Comparison of ENCODE assay signal across 11 cellular contexts in genomic region chr2:240992572-240993291, GRCh38. TPM values are rescaled to one million over a fixed set of nuclear protein-coding genes. Genes with fewer than 3 reads are reported as not detected.
DNase-seq lines count a peak whose midpoint lies in the region; ATAC-seq, FAIRE-seq and TF ChIP-seq lines count a peak whose summit lies in the region.
"Had no signal": no experiment of that assay in that cellular context is flagged by ENCODE, and none has a peak within 500 bp of the region (broad histone marks: within the 10 kb centered on the region; RNA-seq: fewer than 3 reads in every experiment).

No MANE protein-coding gene starts in this region.

- TF ChIP-seq CTCF in endothelial cell of umbilical vein (IDR thresholded peaks at IDR 0.05; ENCODE audit: extremely low read depth in 1 of 2, insufficient read depth in 1 of 2, low read depth in 1 of 2, low read length in 2 of 2) = no peak

- intact Hi-C loops in cardiac septum (cut with DNase I) = loop anchor here (5.0 kb wide), 1 partner anchor 140 kb away; no protein-coding TSS in a partner anchor
- intact Hi-C loops in Right ventricle myocardium superior (cut with DNase I) = no loop called here
- intact Hi-C loops in endothelial cell of umbilical vein (cut with micrococcal nuclease) = loop anchor here (1.0 to 10.0 kb wide), 3 partner anchors 78 to 428 kb away; partner anchors contain the start of genes DUSP28 and RNPEPL1
- intact Hi-C loops in posterior cingulate gyrus (cut with DNase I) = no loop called here

- dilution Hi-C loops in endothelial cell of umbilical vein (cut with MboI; ENCODE audit: extremely low pct_ligation_motif_present, low sequenced_read_pairs) = no loop called here

- BruUV-seq in endothelial cell of umbilical vein (replicated peaks; lab: Mats Ljungman, UMichigan) = no TSS peak

- POLR2A ChIA-PET in endothelial cell of umbilical vein (lab: Charles Lee) = no interaction called here

- no peak for FAIRE-seq in endothelial cell of umbilical vein (lab: Jason Lieb, UNC)
- FAIRE-seq: keratinocyte had no signal

- no peak overlapping the region for H3K4me3 ChIP-seq in endothelial cell of umbilical vein (replicated peaks in 1 of 3; ENCODE audit: insufficient read depth in 1 of 3, low read depth in 1 of 3, low read length in 3 of 3)
- H3K4me3 ChIP-seq: cardiac muscle cell, GM23338 had no signal

- H3K79me2 ChIP-seq in endothelial cell of umbilical vein (ENCODE audit: control insufficient read depth, insufficient read depth, low read length) = no peaks in the 10 kb centered on the region

- CTCF ChIA-PET in endothelial cell of umbilical vein (lab: Charles Lee) = no interaction called here

- peak overlapping the region; percentile 68 for H3K27ac ChIP-seq in endothelial cell of umbilical vein (ENCODE audit: insufficient read depth, low read depth, low read length)
- H3K27ac ChIP-seq: cardiac muscle cell had no signal

- no peaks in the 10 kb centered on the region for H3K9me1 ChIP-seq in endothelial cell of umbilical vein (replicated peaks; ENCODE audit: control insufficient read depth, extremely low read depth, insufficient read depth, low read length)

- H3K36me3 ChIP-seq in endothelial cell of umbilical vein (ENCODE audit: control insufficient read depth in 2 of 2, extremely low read depth in 1 of 2, insufficient read depth in 2 of 2, low read length in 2 of 2) = no peaks in the 10 kb centered on the region
- H3K36me3 ChIP-seq: cardiac muscle cell had no signal

- H3K9ac ChIP-seq in endothelial cell of umbilical vein (replicated peaks; ENCODE audit: extremely low read depth, insufficient read depth, low read length) = no peak overlapping the region

- H4K20me1 ChIP-seq in endothelial cell of umbilical vein (replicated peaks; ENCODE audit: control insufficient read depth, extremely low read depth, insufficient read depth, low read length) = no peaks in the 10 kb centered on the region

- H3K4me1 ChIP-seq in endothelial cell of umbilical vein (ENCODE audit: control insufficient read depth, extremely low read depth, insufficient read depth, low read length) = peaks cover 25% of the 10 kb centered on the region

- DNase-seq in cardiac septum (ENCODE audit: low spot score) (peak; percentile 63), Right ventricle myocardium superior (no peak), endothelial cell of umbilical vein (ENCODE audit: low read depth, low spot score) (no peak), posterior cingulate gyrus (peak in 7 of 10 donors; percentile 20 to 91 (median 63)), cerebellar cortex (ENCODE audit: low spot score) (no peak), DMS153 (lab: John Stamatoyannopoulos, UW) (no peak)

- peak overlapping the region; percentile 75 for H2AFZ ChIP-seq in endothelial cell of umbilical vein (ENCODE audit: low read depth, low read length)

- H3K9me3 ChIP-seq in endothelial cell of umbilical vein (replicated peaks; ENCODE audit: control insufficient read depth, insufficient read depth, low read length) = no peaks in the 10 kb centered on the region

- ATAC-seq in Right ventricle myocardium superior (ENCODE audit: poor library complexity) (no peak), HG02840 (IDR thresholded peaks at IDR 0.05; ENCODE audit: low FRiP score, unreplicated experiment) (no peak), HG03520 (IDR thresholded peaks at IDR 0.05; ENCODE audit: unreplicated experiment) (no peak)

- no peaks in the 10 kb centered on the region for H3K27me3 ChIP-seq in endothelial cell of umbilical vein (ENCODE audit: control insufficient read depth in 2 of 2, insufficient read depth in 2 of 2, low read length in 2 of 2)
- H3K27me3 ChIP-seq: cardiac muscle cell had no signal

- no peak for TF ChIP-seq POLR2A in endothelial cell of umbilical vein (IDR thresholded peaks at IDR 0.05; ENCODE audit: low read depth, low read length)

- no peak overlapping the region for H3K4me2 ChIP-seq in endothelial cell of umbilical vein (ENCODE audit: insufficient read depth, low read length)
- H3K4me2 ChIP-seq: GM23338 had no signal

TF ChIP-seq in endothelial cell of umbilical vein, 7 proteins besides CTCF, POLR2A, EP300 and RAD21:
- TF ChIP-seq MYC (IDR thresholded peaks at IDR 0.05; ENCODE audit: low read depth, low read length) = no peak
- TF ChIP-seq EZH2 (IDR thresholded peaks at IDR 0.05; ENCODE audit: borderline replicate concordance, low read depth, low read length, severe bottlenecking) = no peak
- TF ChIP-seq FOS (IDR thresholded peaks at IDR 0.05; ENCODE audit: borderline replicate concordance, insufficient read depth, low read length) = no peak
- no peak for TF ChIP-seq POLR2AphosphoS5 (IDR thresholded peaks at IDR 0.05; ENCODE audit: insufficient read depth, low read depth, low read length)
- TF ChIP-seq MAX (IDR thresholded peaks at IDR 0.05; ENCODE audit: insufficient read depth, insufficient read length) = no peak
- no peak for TF ChIP-seq JUN (IDR thresholded peaks at IDR 0.05; ENCODE audit: borderline replicate concordance, insufficient read depth, insufficient read length, low read depth)
- TF ChIP-seq GATA2 (IDR thresholded peaks at IDR 0.05; ENCODE audit: insufficient read depth, insufficient read length, low read depth, low read length) = no peak
TF ChIP-seq in endothelial cell of umbilical vein: peak in this region for 0.

RNA-seq across cellular contexts. Expression of gene SNED1, which starts 5.7 kb away (rescaled TPM):
- total RNA-seq in cardiac septum (9.7 TPM), Right ventricle myocardium superior (8.0 TPM), endothelial cell of umbilical vein (17.2 and 22.1 TPM in 2 replicates)
- polyA plus RNA-seq in endothelial cell of umbilical vein = 12.4 and 14.1 TPM in 2 replicates
- 6.9 and 7.2 TPM in 2 replicates for polyA plus RNA-seq in endothelial cell of umbilical vein (2011; cell fraction: cytosol; rRNA removed)
- 18.9 and 23.5 TPM in 2 replicates for polyA plus RNA-seq in endothelial cell of umbilical vein (2011; cell fraction: nucleus; rRNA removed)
- polyA plus RNA-seq in endothelial cell of umbilical vein (2012) = 10.1 and 19.7 TPM in 2 replicates
- polyA minus RNA-seq in endothelial cell of umbilical vein = 14.8 and 26.7 TPM in 2 replicates
- polyA minus RNA-seq in endothelial cell of umbilical vein (2011; cell fraction: cytosol; rRNA and poly(A)+ RNA removed) = 1.8 TPM
- 21.3 and 35.4 TPM in 2 replicates for polyA minus RNA-seq in endothelial cell of umbilical vein (2011; cell fraction: nucleus; rRNA and poly(A)+ RNA removed)

Comparison
In these comparisons a context has a peak if more than half of its experiments do, and no peak if none do; other contexts are left out.
1. DNase-seq: peak in cardiac septum (single experiment) and posterior cingulate gyrus (7 of 10); none in Right ventricle myocardium superior (single experiment), endothelial cell of umbilical vein (single experiment), cerebellar cortex (single experiment) and DMS153 (single experiment).
2. intact Hi-C loops: an anchor here in cardiac septum (5.0 kb wide) and endothelial cell of umbilical vein (1.0 to 10.0 kb wide); none called in Right ventricle myocardium superior and posterior cingulate gyrus.